1 cellular context compared by ENCODE assay signal in genomic region chr14:24145700-24146621, GRCh38.
TF ChIP-seq lines count a peak whose summit lies in the region.

Gene PSME2 (minus strand): TSS chr14:24146610. CDS start chr14:24146581, 29 bp downstream.

TF ChIP-seq in HepG2, 621 proteins besides CTCF, POLR2A, EP300 and RAD21 (continued from another document and continues in another):
- TF ChIP-seq PAXIP1 (CRISPR knock-in tag; conservative IDR thresholded peaks at IDR 0.05) (no peak), ZBTB34 (CRISPR knock-in tag; IDR thresholded peaks at IDR 0.05) (peak; percentile 61; the same call in 1 of the 2 replicates), MAFG (CRISPR knock-in tag; IDR thresholded peaks at IDR 0.05) (no peak), ZNF557 (CRISPR knock-in tag; IDR thresholded peaks at IDR 0.05) (peak; percentile 58; the same call in 1 of the 2 replicates), U2AF2 (IDR thresholded peaks at IDR 0.05; ENCODE audit: low read depth, low read length) (no peak), TCF12 (IDR thresholded peaks at IDR 0.05) (no peak), TCF12 (CRISPR knock-in tag; IDR thresholded peaks at IDR 0.05) (0 out of 2 replicates have a peak, but pooled peaks have one; percentile 76), RBM39 (IDR thresholded peaks at IDR 0.05; ENCODE audit: low read depth, low read length, poor library complexity, severe bottlenecking) (no peak), ZNF761 (CRISPR knock-in tag; conservative IDR thresholded peaks at IDR 0.05) (no peak), HMGA1 (CRISPR knock-in tag; conservative IDR thresholded peaks at IDR 0.05) (no peak; the same call in 1 of the 2 replicates), ZNF841 (CRISPR knock-in tag; IDR thresholded peaks at IDR 0.05; ENCODE audit: borderline replicate concordance) (no peak), NFE2L2 (IDR thresholded peaks at IDR 0.05; ENCODE audit: low read length) (no peak), SALL2 (CRISPR knock-in tag; IDR thresholded peaks at IDR 0.05) (0 out of 2 replicates have a peak, but pooled peaks have one; percentile 19), RFX5 (IDR thresholded peaks at IDR 0.05; ENCODE audit: low read depth, low read length) (no peak), ZBTB38 (CRISPR knock-in tag; IDR thresholded peaks at IDR 0.05) (peak; percentile 25; the same call in 1 of the 2 replicates), ZNF138 (CRISPR knock-in tag; IDR thresholded peaks at IDR 0.05; ENCODE audit: low read depth) (no peak; the same call in 1 of the 2 replicates), ZZZ3 (CRISPR knock-in tag; IDR thresholded peaks at IDR 0.05; ENCODE audit: borderline replicate concordance) (no peak), MEF2D (CRISPR knock-in tag; IDR thresholded peaks at IDR 0.05) (no peak), HDAC6 (IDR thresholded peaks at IDR 0.05; ENCODE audit: low read depth, low read length) (no peak), ZNF414 (CRISPR knock-in tag; IDR thresholded peaks at IDR 0.05) (no peak), ZNF710 (CRISPR knock-in tag; IDR thresholded peaks at IDR 0.05; ENCODE audit: borderline replicate concordance) (peak; percentile 77; the same call in 1 of the 2 replicates), MATR3 (CRISPR knock-in tag; IDR thresholded peaks at IDR 0.05) (no peak), ZNF766 (CRISPR knock-in tag; IDR thresholded peaks at IDR 0.05; ENCODE audit: borderline replicate concordance) (no peak), ZNF567 (CRISPR knock-in tag; IDR thresholded peaks at IDR 0.05; ENCODE audit: borderline replicate concordance) (0 out of 2 replicates have a peak, but pooled peaks have one; percentile 26), PATZ1 (CRISPR knock-in tag; IDR thresholded peaks at IDR 0.05) (no peak), THYN1 (CRISPR knock-in tag; IDR thresholded peaks at IDR 0.05; ENCODE audit: borderline replicate concordance, low read depth) (no peak), ZMAT5 (CRISPR knock-in tag; IDR thresholded peaks at IDR 0.05; ENCODE audit: borderline replicate concordance, low read depth) (no peak), ZNF280D (CRISPR knock-in tag; IDR thresholded peaks at IDR 0.05) (0 out of 2 replicates have a peak, but pooled peaks have one; percentile 45), ARID5B (CRISPR knock-in tag; IDR thresholded peaks at IDR 0.05) (no peak; the same call in 1 of the 2 replicates), THRA (CRISPR knock-in tag; IDR thresholded peaks at IDR 0.05; ENCODE audit: borderline replicate concordance) (peak; percentile 48), YEATS4 (CRISPR knock-in tag; IDR thresholded peaks at IDR 0.05; ENCODE audit: borderline replicate concordance) (no peak), ZBTB3 (CRISPR knock-in tag; IDR thresholded peaks at IDR 0.05; ENCODE audit: borderline replicate concordance, low read depth) (no peak), MAZ (IDR thresholded peaks at IDR 0.05; ENCODE audit: borderline replicate concordance, low read depth, low read length) (no peak), MAZ (CRISPR knock-in tag; IDR thresholded peaks at IDR 0.05; ENCODE audit: low read depth) (no peak), ZNF383 (CRISPR knock-in tag; IDR thresholded peaks at IDR 0.05; ENCODE audit: borderline replicate concordance) (no peak)
